In genomic region chr6:14744212-14744556, GRCh38 we compare ENCODE assay signal across 14 cellular contexts.
DNase-seq lines count a peak whose midpoint lies in the region; ATAC-seq and TF ChIP-seq lines count a peak whose summit lies in the region.
"Had no signal": no experiment of that assay in that cellular context is flagged by ENCODE, and none has a peak within 500 bp of the region (broad histone marks: within the 10 kb centered on the region; RNA-seq: fewer than 3 reads in every experiment).

No MANE protein-coding gene starts in this region.

- no peak for ATAC-seq in HG03280 (IDR thresholded peaks at IDR 0.05; ENCODE audit: unreplicated experiment)
- ATAC-seq in GM21825 (IDR thresholded peaks at IDR 0.05; ENCODE audit: unreplicated experiment) = no peak
- no peak for ATAC-seq in HG03342 (IDR thresholded peaks at IDR 0.05; ENCODE audit: unreplicated experiment)

- no peaks in the 10 kb centered on the region for H3K79me2 ChIP-seq in PC-9 (ENCODE audit: low read depth)

- in situ Hi-C loops in brain microvascular endothelial cell (cut with HindIII; ENCODE audit: low pct_ligation_motif_present, low sequenced_read_pairs) = no loop called here

- CTCF ChIA-PET in PC-9 (lab: Charles Lee) = no interaction called here

- peak overlapping the region; percentile 81 for H3K27ac Mint-ChIP-seq in T-helper 1 cell treated with Interleukin-12 subunit alpha and Interleukin-12 subunit beta and Interleukin-4 antibody, amounts not matched to agents 30 μg/mL and 1 μg/mL, for 36 hours

- no peaks in the 10 kb centered on the region for H4K20me1 ChIP-seq in PC-9 (ENCODE audit: insufficient read depth)

- BruUV-seq in PC-9 (replicated peaks; lab: Mats Ljungman, UMichigan) = no TSS peak

- H3K4me3 Mint-ChIP-seq in T-helper 1 cell treated with Interleukin-12 subunit alpha and Interleukin-12 subunit beta and Interleukin-4 antibody, amounts not matched to agents 30 μg/mL and 1 μg/mL, for 36 hours = peak overlapping the region; percentile 38

- peaks cover 37% of the 10 kb centered on the region for H3K4me1 ChIP-seq in PC-9 (replicated peaks; ENCODE audit: insufficient read depth)

- peak overlapping the region; percentile 49 for H3K4me2 ChIP-seq in PC-9

- peaks cover 39% of the 10 kb centered on the region for H3K4me1 Mint-ChIP-seq in T-helper 1 cell treated with Interleukin-12 subunit alpha and Interleukin-12 subunit beta and Interleukin-4 antibody, amounts not matched to agents 30 μg/mL and 1 μg/mL, for 36 hours (ENCODE audit: low read depth)

- no peak for DNase-seq in T-helper 1 cell
- no peak for DNase-seq in PC-9
- no peak for DNase-seq in brain microvascular endothelial cell
- DNase-seq: KG1, midbrain, NCI-H1105 treated with DMSO at 0.1 percent for 48 hours, NCI-H2171 treated with DMSO at 0.1 percent for 48 hours, SHP77 had no signal

- H3K9me3 ChIP-seq in PC-9 (ENCODE audit: insufficient read depth, low read depth) = peaks cover 5% of the 10 kb centered on the region; the same call in 1 of the 2 replicates

- H3K27me3 Mint-ChIP-seq in T-helper 1 cell treated with Interleukin-12 subunit alpha and Interleukin-12 subunit beta and Interleukin-4 antibody, amounts not matched to agents 30 μg/mL and 1 μg/mL, for 36 hours (ENCODE audit: low read depth) = peaks cover 9% of the 10 kb centered on the region

- no peak overlapping the region for H2AFZ ChIP-seq in PC-9

- intact Hi-C loops in PC-9 (cut with micrococcal nuclease; ENCODE audit: unreplicated experiment) = loop anchor here (1.0 to 10.0 kb wide), 6 partner anchors 33 to 701 kb away; no protein-coding TSS in a partner anchor

- POLR2A ChIA-PET in PC-9 (lab: Charles Lee; ENCODE audit: unreplicated experiment) = interaction anchor here (0.5 to 1.2 kb wide), 4 partner anchors 19 to 540 kb away, joined by 4 to 11 read pairs (median 4); no protein-coding TSS in a partner anchor

- no peaks in the 10 kb centered on the region for H3K27me3 ChIP-seq in PC-9 (ENCODE audit: insufficient read depth, low read depth)
- no peaks in the 10 kb centered on the region for H3K27me3 ChIP-seq in brain microvascular endothelial cell (replicated peaks)

- no peak overlapping the region for H3K4me3 ChIP-seq in PC-9
- no peak overlapping the region for H3K4me3 ChIP-seq in brain microvascular endothelial cell (ENCODE audit: low read depth, low read length)
- no peak overlapping the region for H3K4me3 ChIP-seq in skin epidermis

- H3K9me2 ChIP-seq in PC-9 (ENCODE audit: insufficient read depth) = no peaks in the 10 kb centered on the region

- TF ChIP-seq CTCF in PC-9 (conservative IDR thresholded peaks at IDR 0.05) (no peak), brain microvascular endothelial cell (IDR thresholded peaks at IDR 0.05; ENCODE audit: low read depth, low read length, missing control alignments) (no peak)

- H3K36me3 Mint-ChIP-seq in T-helper 1 cell treated with Interleukin-12 subunit alpha and Interleukin-12 subunit beta and Interleukin-4 antibody, amounts not matched to agents 30 μg/mL and 1 μg/mL, for 36 hours (ENCODE audit: low read depth) = peaks cover 7% of the 10 kb centered on the region

- peaks cover 31% of the 10 kb centered on the region for H3F3A ChIP-seq in PC-9 (ENCODE audit: insufficient read depth, low read depth)

- H3K36me3 ChIP-seq in PC-9 (ENCODE audit: low read depth) (no peaks in the 10 kb centered on the region), brain microvascular endothelial cell (replicated peaks) (no peaks in the 10 kb centered on the region)

- H3K9me3 Mint-ChIP-seq in T-helper 1 cell treated with Interleukin-12 subunit alpha and Interleukin-12 subunit beta and Interleukin-4 antibody, amounts not matched to agents 30 μg/mL and 1 μg/mL, for 36 hours = no peaks in the 10 kb centered on the region

- H3K27ac ChIP-seq in PC-9 (peak overlapping the region; percentile 100), brain microvascular endothelial cell (peak overlapping the region; percentile 100), skin epidermis (peak overlapping the region in 12 of 21 experiments; percentile 23 to 91 (median 76))
- H3K27ac ChIP-seq: 22Rv1 had no signal
